ENCODE assay signal across 8 cellular contexts in the genomic region with DNA sequence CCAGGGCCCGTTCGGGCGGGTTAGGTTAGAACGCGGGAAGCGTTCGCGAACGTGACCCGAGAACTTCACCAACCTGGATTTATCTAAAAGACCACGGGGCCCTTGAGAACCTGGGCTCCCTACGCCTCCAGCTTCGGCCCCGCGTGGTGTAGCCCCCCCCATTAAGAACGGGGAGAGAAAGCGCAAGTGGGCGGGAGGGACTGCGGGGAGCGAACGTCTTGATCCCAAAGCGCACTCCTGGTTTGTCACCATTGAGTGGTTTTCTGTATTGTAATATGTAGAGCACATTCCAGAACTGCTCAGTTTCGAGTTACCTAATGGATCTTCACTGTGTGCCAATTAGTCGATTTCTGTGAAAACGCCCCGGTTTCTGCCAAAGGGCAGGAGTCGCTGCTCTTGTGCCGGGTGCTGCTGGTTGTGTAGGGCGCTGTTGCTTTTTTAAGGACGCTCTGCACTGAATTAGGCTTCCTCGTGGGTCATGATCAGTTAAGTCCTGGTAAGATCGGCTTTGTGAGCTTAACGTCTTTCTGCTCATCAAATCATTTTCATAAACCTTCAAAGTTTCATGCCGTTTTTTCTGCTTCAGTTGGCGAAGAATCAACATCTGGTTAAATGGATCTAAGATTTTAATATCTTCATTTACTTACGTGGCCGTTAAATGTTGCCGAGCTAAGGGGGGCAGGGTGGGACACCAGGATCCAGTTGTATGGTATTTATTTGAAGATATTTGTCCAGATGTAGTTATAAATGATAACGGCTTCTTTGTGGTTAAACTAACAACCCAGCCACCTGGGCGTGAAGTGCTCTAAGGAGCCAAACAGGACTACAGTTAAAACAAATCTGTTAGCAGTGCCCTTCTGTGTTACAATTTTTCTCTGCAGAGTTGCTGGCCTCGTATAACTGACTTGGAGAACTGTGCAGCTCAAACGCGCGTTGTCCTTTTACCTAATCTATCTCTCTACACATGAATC. TPM values are rescaled to one million over a fixed set of nuclear protein-coding genes. Genes with fewer than 3 reads are reported as not detected.
DNase-seq lines count a peak whose midpoint lies in the region; ATAC-seq and TF ChIP-seq lines count a peak whose summit lies in the region.

No MANE protein-coding gene starts in this region.

- H3K4me1 ChIP-seq in Caco-2 (peaks cover 17% of the 10 kb centered on the region), prostate gland (replicated peaks) (no peaks in the 10 kb centered on the region), aorta (ENCODE audit: control insufficient read depth in 1 of 2, insufficient read depth in 2 of 2, low read length in 2 of 2) (no peaks in the 10 kb centered on the region)

- CTCF ChIA-PET in Caco-2 (lab: Charles Lee): interaction anchor here (0.5 to 1.8 kb wide), 5 partner anchors 9 to 298 kb away, joined by 3 to 9 read pairs (median 6); no protein-coding TSS in a partner anchor

- H3K36me3 ChIP-seq in Caco-2 (ENCODE audit: control insufficient read depth, insufficient read depth, low read length) (no peaks in the 10 kb centered on the region), prostate gland (no peaks in the 10 kb centered on the region), aorta (ENCODE audit: control insufficient read depth in 1 of 2, insufficient read depth in 2 of 2, low read length in 1 of 2) (no peaks in the 10 kb centered on the region)

- H3K9me3 ChIP-seq in Caco-2 (no peaks in the 10 kb centered on the region), prostate gland (no peaks in the 10 kb centered on the region), aorta (ENCODE audit: control insufficient read depth, low read length) (no peaks in the 10 kb centered on the region)

- ATAC-seq in GM21360 (IDR thresholded peaks at IDR 0.05; ENCODE audit: unreplicated experiment) (peak; percentile 21), aorta (ENCODE audit: low FRiP score) (peak; percentile 58)

- H3K27me3 ChIP-seq in Caco-2 (replicated peaks; ENCODE audit: control insufficient read depth, insufficient read depth, low read length) (no peaks in the 10 kb centered on the region), prostate gland (replicated peaks; ENCODE audit: insufficient read depth) (no peaks in the 10 kb centered on the region), aorta (ENCODE audit: control insufficient read depth in 1 of 2, insufficient read depth in 2 of 2, low read length in 1 of 2) (no peaks in the 10 kb centered on the region)

- peaks cover 5% of the 10 kb centered on the region for H3K36me3 Mint-ChIP-seq in Caco-2 (ENCODE audit: insufficient read depth, unreplicated experiment)
- no peaks in the 10 kb centered on the region for H3K36me3 Mint-ChIP-seq in glutamatergic neuron (ENCODE audit: unreplicated experiment)

- no peak for TF ChIP-seq CTCF in Caco-2 (IDR thresholded peaks at IDR 0.05; ENCODE audit: insufficient read depth in 1 of 2, low read depth in 1 of 2, low read length in 1 of 2, severe bottlenecking in 1 of 2, unreplicated experiment in 1 of 2)
- TF ChIP-seq CTCF in glutamatergic neuron (IDR thresholded peaks at IDR 0.05; ENCODE audit: partially characterized antibody, unreplicated experiment): no peak
- peak in 1 of 4 experiments; percentile 8 for TF ChIP-seq CTCF in prostate gland (IDR thresholded peaks at IDR 0.05)

- H3K4me3 ChIP-seq in Caco-2 (ENCODE audit: low read depth, low read length) (peak overlapping the region; percentile 88), prostate gland (peak overlapping the region; percentile 68 to 73), aorta (ENCODE audit: low read length in 2 of 2) (peak overlapping the region; percentile 71 to 93)

- H3K4me3 Mint-ChIP-seq in Caco-2 (ENCODE audit: unreplicated experiment) (peak overlapping the region; percentile 81), glutamatergic neuron (ENCODE audit: unreplicated experiment) (peak overlapping the region; percentile 91)

- no peaks in the 10 kb centered on the region for H3K27me3 Mint-ChIP-seq in Caco-2 (ENCODE audit: insufficient read depth, unreplicated experiment)
- H3K27me3 Mint-ChIP-seq in glutamatergic neuron (ENCODE audit: unreplicated experiment): no peaks in the 10 kb centered on the region

- H3K4me1 Mint-ChIP-seq in Caco-2 (ENCODE audit: low read depth, unreplicated experiment) (peaks cover 20% of the 10 kb centered on the region), glutamatergic neuron (ENCODE audit: low read depth, unreplicated experiment) (peaks cover 5% of the 10 kb centered on the region)

- intact Hi-C loops in Caco-2 (cut with micrococcal nuclease; ENCODE audit: unreplicated experiment): loop anchor here (1.0 to 2.0 kb wide), 3 partner anchors 88 to 298 kb away; no protein-coding TSS in a partner anchor
- intact Hi-C loops in prostate gland (cut with DNase I): loop anchor here (2.0 to 10.0 kb wide), 4 partner anchors 90 to 970 kb away; a partner anchor contains a TSS
- intact Hi-C loops in aorta (cut with DNase I): loop anchor here (2.0 to 10.0 kb wide), 5 partner anchors 57 to 407 kb away; a partner anchor contains a TSS

- WGBS in prostate gland: under 1% methylated on average over 44 of the region's 44 CpGs
- WGBS in aorta, 2 donors: 0 to 1% methylated on average over 44 of the region's 44 CpGs

- DNase-seq in Caco-2: peak; percentile 43 to 52
- DNase-seq in HT-29 (ENCODE audit: low spot score): peak; percentile 69
- peak; percentile 77 for DNase-seq in RKO (ENCODE audit: low spot score)
- DNase-seq in activated effector memory CD4-positive, alpha-beta T cell treated with anti-CD3 and anti-CD28 coated beads, Interleukin-2, amount 50 U/mL, for 16 hours: peak; percentile 81
- DNase-seq in glutamatergic neuron: peak; percentile 25
- peak; percentile 10 for DNase-seq in prostate gland (ENCODE audit: low spot score)
- DNase-seq in aorta: peak; percentile 50 to 77

- POLR2A ChIA-PET in Caco-2 (lab: Charles Lee): interaction anchor here (0.6 kb wide), 1 partner anchor 174 kb away, joined by 3 read pairs; no protein-coding TSS in a partner anchor

- no peak for TF ChIP-seq POLR2A in prostate gland (IDR thresholded peaks at IDR 0.05)

- BruUV-seq in Caco-2 (replicated peaks; lab: Mats Ljungman, UMichigan): TSS peak; percentile 65

- H3K9me3 Mint-ChIP-seq in Caco-2 (ENCODE audit: unreplicated experiment): no peaks in the 10 kb centered on the region
- H3K9me3 Mint-ChIP-seq in glutamatergic neuron (ENCODE audit: unreplicated experiment): no peaks in the 10 kb centered on the region

- H3K27ac Mint-ChIP-seq in Caco-2 (ENCODE audit: unreplicated experiment) (peak overlapping the region; percentile 82), glutamatergic neuron (ENCODE audit: unreplicated experiment) (no peak overlapping the region)

- H3K27ac ChIP-seq in prostate gland: peak overlapping the region in 1 of 2 donors; percentile 55
- no peak overlapping the region for H3K27ac ChIP-seq in aorta (ENCODE audit: low read depth in 1 of 2, low read length in 2 of 2)

RNA-seq across cellular contexts. Expression of a gene that starts 0.8 kb away (rescaled TPM):
- total RNA-seq in Caco-2 (2022): 19.8 and 21.8 TPM in 2 replicates
- 3.9 and 5.7 TPM in 2 replicates for total RNA-seq in HT-29 (2014; rRNA removed; shearing (Covaris generic))
- 2.0 TPM for total RNA-seq in glutamatergic neuron (ENCODE audit: unreplicated experiment)
- total RNA-seq in prostate gland: 1 to 10 TPM in 1 of 2 donors, not detected in 1; 7.9 TPM
- 1 to 10 TPM in 1 of 2 donors, under 1 TPM in 1; 0.81 to 1.3 TPM for total RNA-seq in aorta
- polyA plus RNA-seq in aorta: under 1 TPM in 1 of 2 donors, not detected in 1; 0.23 TPM

Comparison
In these comparisons a context has a peak if more than half of its experiments do, and no peak if none do; other contexts are left out.
1. DNase-seq: peak in every context shown above with its lines; median percentile 81 in activated effector memory CD4-positive, alpha-beta T cell treated with anti-CD3 and anti-CD28 coated beads, Interleukin-2, amount 50 U/mL, for 16 hours; 77 in RKO; 69 in HT-29; 64 in aorta; 48 in Caco-2; 25 in glutamatergic neuron; 10 in prostate gland.